1 cellular context compared by ENCODE assay signal in the genomic region with DNA sequence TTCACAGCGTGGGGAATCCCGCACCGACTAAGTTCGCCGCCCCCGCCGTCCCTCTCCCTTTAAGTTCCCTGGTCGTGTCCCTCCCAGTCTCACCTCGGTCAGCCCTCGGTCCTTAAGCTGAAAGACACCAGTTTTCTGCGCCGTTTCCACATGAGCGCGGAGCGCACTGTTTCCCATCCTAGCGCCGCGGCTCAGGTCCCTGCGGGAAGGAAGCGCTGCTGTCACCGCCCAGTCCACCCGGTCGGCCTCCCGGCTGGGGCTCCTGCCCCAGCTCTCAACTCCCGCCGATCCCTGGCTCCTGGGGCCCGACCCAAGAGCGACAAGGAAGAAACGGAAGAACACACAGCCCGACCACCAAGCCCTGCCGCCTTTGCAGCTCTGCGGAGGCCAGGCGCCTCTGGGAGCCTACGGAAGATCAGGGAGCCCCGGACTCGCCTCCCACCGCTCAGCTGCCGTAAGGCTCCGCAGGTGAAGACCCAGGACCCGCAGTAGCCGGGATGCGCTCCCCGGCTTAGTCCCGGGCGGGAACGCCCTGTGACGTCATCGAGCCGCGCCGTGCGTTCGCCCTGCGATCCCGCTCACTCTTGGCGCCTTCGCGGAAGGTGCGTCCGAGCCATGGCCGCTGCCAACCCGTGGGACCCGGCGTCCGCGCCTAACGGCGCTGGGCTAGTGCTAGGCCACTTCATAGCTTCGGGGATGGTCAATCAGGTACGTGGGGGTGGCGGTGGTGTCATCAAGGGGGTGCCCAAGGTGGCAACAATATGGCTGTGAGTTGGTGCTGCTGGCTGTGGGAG.
TF ChIP-seq lines count a peak whose summit lies in the region.

Gene HAUS2 (plus strand): TSS at position 581 of the 794 bp plus-strand sequence. CDS start 35 bp downstream, at position 616.
Gene LRRC57 (minus strand): TSS at position 536 of the 794 bp plus-strand sequence. CDS start 359 bp downstream, at position 177.

TF ChIP-seq in K562, 482 proteins besides CTCF, POLR2A, EP300 and RAD21 (continued from another document and continues in another):
- no peak for TF ChIP-seq CHD7 (IDR thresholded peaks at IDR 0.05; ENCODE audit: low read depth, low read length)
- TF ChIP-seq CBX2 (IDR thresholded peaks at IDR 0.05; ENCODE audit: insufficient read depth, low read length, poor library complexity, severe bottlenecking) = no peak
- TF ChIP-seq, protein P1, sequence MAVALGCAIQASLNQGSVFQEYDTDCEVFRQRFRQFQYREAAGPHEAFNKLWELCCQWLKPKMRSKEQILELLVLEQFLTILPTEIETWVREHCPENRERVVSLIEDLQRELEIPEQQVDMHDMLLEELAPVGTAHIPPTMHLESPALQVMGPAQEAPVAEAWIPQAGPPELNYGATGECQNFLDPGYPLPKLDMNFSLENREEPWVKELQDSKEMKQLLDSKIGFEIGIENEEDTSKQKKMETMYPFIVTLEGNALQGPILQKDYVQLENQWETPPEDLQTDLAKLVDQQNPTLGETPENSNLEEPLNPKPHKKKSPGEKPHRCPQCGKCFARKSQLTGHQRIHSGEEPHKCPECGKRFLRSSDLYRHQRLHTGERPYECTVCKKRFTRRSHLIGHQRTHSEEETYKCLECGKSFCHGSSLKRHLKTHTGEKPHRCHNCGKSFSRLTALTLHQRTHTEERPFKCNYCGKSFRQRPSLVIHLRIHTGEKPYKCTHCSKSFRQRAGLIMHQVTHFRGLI (CRISPR knock-in tag; IDR thresholded peaks at IDR 0.05) = no peak
- TF ChIP-seq ZFP1 (CRISPR knock-in tag; IDR thresholded peaks at IDR 0.05) = no peak
- peak; percentile 31 for TF ChIP-seq MXD1 (CRISPR knock-in tag; IDR thresholded peaks at IDR 0.05; ENCODE audit: borderline replicate concordance, poor library complexity, severe bottlenecking)
- no peak for TF ChIP-seq ESRRB (CRISPR knock-in tag; IDR thresholded peaks at IDR 0.05; ENCODE audit: borderline replicate concordance)
- peak; percentile 73; the same call in 1 of the 2 replicates for TF ChIP-seq KLF6 (CRISPR knock-in tag; IDR thresholded peaks at IDR 0.05; ENCODE audit: borderline replicate concordance)
- no peak for TF ChIP-seq PHF21A (IDR thresholded peaks at IDR 0.05; ENCODE audit: borderline replicate concordance, low read depth)
- no peak for TF ChIP-seq PKNOX1 (IDR thresholded peaks at IDR 0.05)
- TF ChIP-seq HNRNPH1 (optimal IDR thresholded peaks at IDR 0.05; ENCODE audit: low read depth, low read length) = no peak
- TF ChIP-seq ETV5 (CRISPR knock-in tag; IDR thresholded peaks at IDR 0.05; ENCODE audit: low read depth) = no peak; the same call in 1 of the 2 replicates
- no peak for TF ChIP-seq TAF15 (IDR thresholded peaks at IDR 0.05; ENCODE audit: low read depth, low read length)
- TF ChIP-seq ZKSCAN3 (CRISPR knock-in tag; IDR thresholded peaks at IDR 0.05) = no peak
- no peak for TF ChIP-seq SFPQ (IDR thresholded peaks at IDR 0.05; ENCODE audit: low read depth, low read length)
- TF ChIP-seq, protein P2, sequence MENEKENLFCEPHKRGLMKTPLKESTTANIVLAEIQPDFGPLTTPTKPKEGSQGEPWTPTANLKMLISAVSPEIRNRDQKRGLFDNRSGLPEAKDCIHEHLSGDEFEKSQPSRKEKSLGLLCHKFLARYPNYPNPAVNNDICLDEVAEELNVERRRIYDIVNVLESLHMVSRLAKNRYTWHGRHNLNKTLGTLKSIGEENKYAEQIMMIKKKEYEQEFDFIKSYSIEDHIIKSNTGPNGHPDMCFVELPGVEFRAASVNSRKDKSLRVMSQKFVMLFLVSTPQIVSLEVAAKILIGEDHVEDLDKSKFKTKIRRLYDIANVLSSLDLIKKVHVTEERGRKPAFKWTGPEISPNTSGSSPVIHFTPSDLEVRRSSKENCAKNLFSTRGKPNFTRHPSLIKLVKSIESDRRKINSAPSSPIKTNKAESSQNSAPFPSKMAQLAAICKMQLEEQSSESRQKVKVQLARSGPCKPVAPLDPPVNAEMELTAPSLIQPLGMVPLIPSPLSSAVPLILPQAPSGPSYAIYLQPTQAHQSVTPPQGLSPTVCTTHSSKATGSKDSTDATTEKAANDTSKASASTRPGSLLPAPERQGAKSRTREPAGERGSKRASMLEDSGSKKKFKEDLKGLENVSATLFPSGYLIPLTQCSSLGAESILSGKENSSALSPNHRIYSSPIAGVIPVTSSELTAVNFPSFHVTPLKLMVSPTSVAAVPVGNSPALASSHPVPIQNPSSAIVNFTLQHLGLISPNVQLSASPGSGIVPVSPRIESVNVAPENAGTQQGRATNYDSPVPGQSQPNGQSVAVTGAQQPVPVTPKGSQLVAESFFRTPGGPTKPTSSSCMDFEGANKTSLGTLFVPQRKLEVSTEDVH (IDR thresholded peaks at IDR 0.05; ENCODE audit: low read depth, partially characterized antibody) = peak; percentile 77
- TF ChIP-seq SIN3B (IDR thresholded peaks at IDR 0.05; ENCODE audit: low read depth) = peak; percentile 87
- TF ChIP-seq ZNF140 (CRISPR knock-in tag; IDR thresholded peaks at IDR 0.05) = no peak
- TF ChIP-seq MYNN (IDR thresholded peaks at IDR 0.05) = no peak; the same call in 1 of the 2 replicates
- TF ChIP-seq MYNN (CRISPR knock-in tag; IDR thresholded peaks at IDR 0.05) = no peak
- TF ChIP-seq MIER1 (IDR thresholded peaks at IDR 0.05; ENCODE audit: low read depth) = no peak
- peak; percentile 79 for TF ChIP-seq TAF9B (IDR thresholded peaks at IDR 0.05; ENCODE audit: partially characterized antibody)
- TF ChIP-seq ZBTB26 (CRISPR knock-in tag; IDR thresholded peaks at IDR 0.05) = no peak
- TF ChIP-seq ELF4 (CRISPR knock-in tag; IDR thresholded peaks at IDR 0.05) = no peak
- TF ChIP-seq NEUROD1 (IDR thresholded peaks at IDR 0.05; ENCODE audit: borderline replicate concordance, low read depth, low read length, partially characterized antibody) = peak; percentile 32
- peak; percentile 53; the same call in 1 of the 2 replicates for TF ChIP-seq ELF1 (tag; IDR thresholded peaks at IDR 0.05)
- 0 out of 2 replicates have a peak, but pooled peaks have one; percentile 7 for TF ChIP-seq ZNF384 (IDR thresholded peaks at IDR 0.05; ENCODE audit: low read depth, low read length)
- no peak for TF ChIP-seq ZNF586 (CRISPR knock-in tag; conservative IDR thresholded peaks at IDR 0.05)
- no peak for TF ChIP-seq EHMT2 (IDR thresholded peaks at IDR 0.05)
- no peak for TF ChIP-seq ZC3H4 (CRISPR knock-in tag; IDR thresholded peaks at IDR 0.05; ENCODE audit: borderline replicate concordance)
- TF ChIP-seq HCFC1 (IDR thresholded peaks at IDR 0.05; ENCODE audit: low read depth, low read length) = peak; percentile 76
- TF ChIP-seq ZC3H8 (IDR thresholded peaks at IDR 0.05) = no peak
- no peak for TF ChIP-seq NONO (IDR thresholded peaks at IDR 0.05; ENCODE audit: low read depth in 2 of 2, low read length in 1 of 2)
- TF ChIP-seq CHD1 (IDR thresholded peaks at IDR 0.05; ENCODE audit: low read length) = no peak
